8 cellular contexts compared by ENCODE assay signal in genomic region chr16:69330286-69331109, GRCh38. TPM values are rescaled to one million over a fixed set of nuclear protein-coding genes. Genes with fewer than 3 reads are reported as not detected.
A peak's percentile ranks its signal among the peaks of the same experiment; 100 is the strongest.
DNase-seq lines count a peak whose midpoint lies in the region; ATAC-seq, FAIRE-seq and TF ChIP-seq lines count a peak whose summit lies in the region.

Gene PDF (minus strand): TSS chr16:69330588. CDS start chr16:69330570, 18 bp downstream.

- 0 to 1% methylated on average over 8 to 32 of the region's 93 CpGs for WGBS in tibial nerve, 2 donors

- peak; percentile 90 for FAIRE-seq in GM12892 (lab: Jason Lieb, UNC)

- DNase-seq in GM12892 (ENCODE audit: insufficient read length) = peak; percentile 90
- peak; percentile 47 for DNase-seq in NCI-H1417 treated with DMSO at 0.1 percent for 48 hours (lab: John Stamatoyannopoulos, UW)
- DNase-seq in T follicular helper cell (ENCODE audit: low read depth) = peak; percentile 75
- peak; percentile 98 for DNase-seq in adipocyte (ENCODE audit: low read depth)
- DNase-seq in cardiac muscle cell (ENCODE audit: low read depth in 1 of 2, low spot score in 1 of 2) = peak; percentile 96 to 97
- peak; percentile 83 to 87 for DNase-seq in tibial nerve (ENCODE audit: low spot score in 2 of 2)

- TF ChIP-seq POLR2A in GM12892 (IDR thresholded peaks at IDR 0.05; ENCODE audit: low read depth, low read length) = peak; percentile 88
- TF ChIP-seq POLR2A in tibial nerve (IDR thresholded peaks at IDR 0.05) = peak; percentile 50 to 57

- H3K4me1 ChIP-seq in adipocyte (ENCODE audit: control insufficient read depth, insufficient read depth, low read length) = peaks cover 32% of the 10 kb centered on the region
- H3K4me1 ChIP-seq in cardiac muscle cell (ENCODE audit: low read depth) = no peaks in the 10 kb centered on the region
- H3K4me1 ChIP-seq in parathyroid adenoma = peaks cover 24% of the 10 kb centered on the region
- H3K4me1 ChIP-seq in tibial nerve = peaks cover 7 to 65% (median 17%) of the 10 kb centered on the region in 4 donors

- H3K9ac ChIP-seq in adipocyte (ENCODE audit: low read length) (peak within 1 kb of the TSS; percentile 96), parathyroid adenoma (no peak within 1 kb of the TSS)

- H3K27me3 ChIP-seq in adipocyte (replicated peaks; ENCODE audit: control insufficient read depth, insufficient read depth, low read length) (no peaks in the 10 kb centered on the region), cardiac muscle cell (no peaks in the 10 kb centered on the region), parathyroid adenoma (ENCODE audit: control insufficient read depth, insufficient read depth, low read length) (no peaks in the 10 kb centered on the region), tibial nerve (no peaks in the 10 kb centered on the region)

- peak; percentile 95 for ATAC-seq in HG02798 (IDR thresholded peaks at IDR 0.05; ENCODE audit: poor library complexity, unreplicated experiment)

- H3K79me2 ChIP-seq in parathyroid adenoma = peaks cover 24% of the 10 kb centered on the region

- H3K4me3 ChIP-seq in adipocyte (ENCODE audit: low read length) (peak within 1 kb of the TSS; percentile 88), cardiac muscle cell (peak within 1 kb of the TSS; percentile 91), parathyroid adenoma (ENCODE audit: low read depth, low read length) (peak within 1 kb of the TSS; percentile 66), tibial nerve (peak within 1 kb of the TSS; percentile 52 to 90 (median 86))

- H2AFZ ChIP-seq in parathyroid adenoma = peak within 1 kb of the TSS; percentile 88

- H3K9me3 ChIP-seq in adipocyte (ENCODE audit: control insufficient read depth, low read length) (no peaks in the 10 kb centered on the region), cardiac muscle cell (ENCODE audit: low read depth) (no peaks in the 10 kb centered on the region), parathyroid adenoma (ENCODE audit: control insufficient read depth, low read length) (no peaks in the 10 kb centered on the region), tibial nerve (no peaks in the 10 kb centered on the region)

- H3K36me3 ChIP-seq in adipocyte (ENCODE audit: control insufficient read depth, insufficient read depth, low read length, severe bottlenecking) = peaks cover 58% of the 10 kb centered on the region
- peaks cover 37% of the 10 kb centered on the region for H3K36me3 ChIP-seq in cardiac muscle cell
- H3K36me3 ChIP-seq in parathyroid adenoma (ENCODE audit: control insufficient read depth, insufficient read depth, low read length) = no peaks in the 10 kb centered on the region
- peaks cover 0 to 73% (median 13%) of the 10 kb centered on the region in 3 donors for H3K36me3 ChIP-seq in tibial nerve

- TF ChIP-seq CTCF in cardiac muscle cell (IDR thresholded peaks at IDR 0.05; ENCODE audit: low read depth, low read length) = no peak
- TF ChIP-seq CTCF in parathyroid adenoma (IDR thresholded peaks at IDR 0.05) = no peak
- TF ChIP-seq CTCF in tibial nerve (IDR thresholded peaks at IDR 0.05) = peak in 2 of 5 experiments; percentile 16 to 52

- H3K27ac ChIP-seq in cardiac muscle cell (peak within 1 kb of the TSS; percentile 93), parathyroid adenoma (peak within 1 kb of the TSS; percentile 80), tibial nerve (peak within 1 kb of the TSS; percentile 75 to 95 (median 90))

- TF ChIP-seq EP300 in tibial nerve (IDR thresholded peaks at IDR 0.05) = peak; percentile 57 to 92

- H3K4me2 ChIP-seq in parathyroid adenoma (ENCODE audit: low read length) = peak within 1 kb of the TSS; percentile 89

RNA-seq across cellular contexts. Expression of gene PDF, which starts in this region (rescaled TPM):
- polyA plus RNA-seq in GM12892 (2012; ENCODE audit: missing spikeins) = 1.0 TPM
- total RNA-seq in cardiac muscle cell (16.1 and 16.7 TPM in 2 replicates), tibial nerve (10 to 100 TPM in 3 of 4 donors, 1 to 10 TPM in 1; 6.8 to 20.7 (median 15.8) TPM)
- 12.0 and 13.2 TPM in 2 replicates for polyA plus RNA-seq in cardiac muscle cell

Comparison
In these comparisons a context has a peak if more than half of its experiments do, and no peak if none do; other contexts are left out.
1. Peak in every context shown above with its lines: DNase-seq, ATAC-seq, H3K4me3 ChIP-seq and H3K27ac ChIP-seq.
2. DNase-seq: peak in every context shown above with its lines; median percentile 98 in adipocyte; 96 in cardiac muscle cell; 90 in GM12892; 85 in tibial nerve; 75 in T follicular helper cell; 47 in NCI-H1417 treated with DMSO at 0.1 percent for 48 hours.